Comparison of ENCODE assay signal across 2 cellular contexts in the genomic region with DNA sequence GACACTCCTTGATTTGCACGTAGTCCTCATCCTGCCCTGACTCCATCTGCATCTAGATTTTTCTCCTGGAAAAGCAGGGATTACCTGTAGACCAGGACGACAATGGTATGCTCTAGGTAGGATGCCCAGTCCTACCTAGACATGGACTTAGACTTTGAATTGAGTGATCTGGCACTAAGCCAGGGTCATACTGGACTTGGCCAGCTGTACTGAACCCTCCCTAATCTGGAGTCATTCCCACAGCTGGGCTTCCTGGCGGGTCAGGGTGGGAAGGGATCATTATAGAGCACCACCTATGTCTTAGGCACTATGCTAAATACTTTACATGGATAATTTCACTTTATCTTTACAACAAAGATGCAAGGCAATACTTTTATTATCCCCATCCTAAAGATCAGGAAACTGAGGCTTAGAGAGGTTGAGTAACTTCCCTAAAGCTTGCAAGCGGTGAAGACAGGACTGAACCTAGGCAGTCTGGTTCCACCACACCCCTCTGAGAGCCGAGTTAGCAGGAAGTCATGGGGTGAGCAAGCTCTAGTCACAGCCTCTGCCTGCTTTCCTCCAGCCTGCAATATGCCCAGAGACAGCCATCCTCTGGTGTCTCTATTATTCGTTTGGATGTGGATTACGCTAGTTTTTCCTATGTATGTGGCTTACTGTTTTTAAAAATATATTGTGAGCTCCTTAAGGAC.
TF ChIP-seq lines count a peak whose summit lies in the region.

No MANE protein-coding gene starts in this region.

TF ChIP-seq in IMR-90, 13 proteins besides CTCF, POLR2A, EP300 and RAD21 (continued from another document):
- TF ChIP-seq, protein P1, sequence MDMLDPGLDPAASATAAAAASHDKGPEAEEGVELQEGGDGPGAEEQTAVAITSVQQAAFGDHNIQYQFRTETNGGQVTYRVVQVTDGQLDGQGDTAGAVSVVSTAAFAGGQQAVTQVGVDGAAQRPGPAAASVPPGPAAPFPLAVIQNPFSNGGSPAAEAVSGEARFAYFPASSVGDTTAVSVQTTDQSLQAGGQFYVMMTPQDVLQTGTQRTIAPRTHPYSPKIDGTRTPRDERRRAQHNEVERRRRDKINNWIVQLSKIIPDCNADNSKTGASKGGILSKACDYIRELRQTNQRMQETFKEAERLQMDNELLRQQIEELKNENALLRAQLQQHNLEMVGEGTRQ (IDR thresholded peaks at IDR 0.05; ENCODE audit: low read depth, low read length) = no peak
- TF ChIP-seq RCOR1 (IDR thresholded peaks at IDR 0.05; ENCODE audit: insufficient replicate concordance, low read length) = no peak
- no peak for TF ChIP-seq SMC3 (IDR thresholded peaks at IDR 0.05; ENCODE audit: low read depth, low read length)

TF ChIP-seq in HepG2, 621 proteins besides CTCF, POLR2A, EP300 and RAD21 (continued from another document):
- TF ChIP-seq MAZ (IDR thresholded peaks at IDR 0.05; ENCODE audit: borderline replicate concordance, low read depth, low read length) = no peak
- TF ChIP-seq MAZ (CRISPR knock-in tag; IDR thresholded peaks at IDR 0.05; ENCODE audit: low read depth) = no peak
